Comparison of ENCODE assay signal across 15 cellular contexts in the genomic region with DNA sequence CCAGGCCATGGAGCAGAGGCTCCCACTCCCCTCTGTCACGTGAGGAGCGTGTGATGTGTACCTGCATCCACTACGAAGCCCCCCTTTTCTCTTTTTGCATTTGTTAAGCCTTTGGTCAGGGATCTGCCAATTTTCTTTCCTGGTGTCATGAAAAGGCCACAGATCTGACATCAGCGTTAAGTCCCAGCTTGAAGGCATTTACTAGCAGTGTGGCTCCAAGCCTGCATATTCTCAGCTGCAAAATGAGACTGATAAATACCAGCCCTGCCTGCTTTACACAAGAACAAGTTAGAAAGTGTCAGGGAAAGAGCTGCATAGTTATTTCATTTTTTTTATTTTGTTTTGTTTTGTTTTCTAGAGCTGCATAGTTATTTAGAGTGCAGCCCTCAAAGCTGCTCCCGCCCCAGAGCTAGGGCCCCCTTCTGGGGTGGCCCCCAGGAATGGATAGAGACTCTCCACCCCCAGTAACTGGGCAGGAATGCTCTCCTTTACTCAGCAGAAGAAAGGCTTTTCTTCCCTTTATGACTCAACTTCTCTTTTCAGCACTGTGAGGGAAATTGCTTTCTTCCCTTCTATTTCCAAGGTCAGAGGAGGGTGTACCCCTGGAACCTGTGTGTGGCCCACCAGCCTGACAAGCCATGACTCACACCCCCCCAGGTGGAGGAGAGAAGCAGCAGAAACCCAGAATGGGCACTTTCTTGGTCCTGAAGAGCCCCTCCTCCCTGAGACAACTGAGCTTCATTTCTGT. TPM values are rescaled to one million over a fixed set of nuclear protein-coding genes. Genes with fewer than 3 reads are reported as not detected.
DNase-seq lines count a peak whose midpoint lies in the region; ATAC-seq, FAIRE-seq and TF ChIP-seq lines count a peak whose summit lies in the region.
"Had no signal": no experiment of that assay in that cellular context is flagged by ENCODE, and none has a peak within 500 bp of the region (broad histone marks: within the 10 kb centered on the region; RNA-seq: fewer than 3 reads in every experiment).

No MANE protein-coding gene starts in this region.

- H3K9ac ChIP-seq in astrocyte (ENCODE audit: low read length) = no peak overlapping the region

- H3K27me3 Mint-ChIP-seq in astrocyte (ENCODE audit: low read depth, unreplicated experiment) = peaks cover 35% of the 10 kb centered on the region
- H3K27me3 Mint-ChIP-seq in type B pancreatic cell = peaks cover 58% of the 10 kb centered on the region
- H3K27me3 Mint-ChIP-seq: activated naive CD8-positive, alpha-beta T cell had no signal

- H3K4me1 ChIP-seq in cardiac muscle cell (ENCODE audit: low read depth) (peaks cover 33% of the 10 kb centered on the region), astrocyte (ENCODE audit: insufficient read depth, low read length) (peaks cover 24% of the 10 kb centered on the region), right atrium auricular region (peaks cover 0 to 50% of the 10 kb centered on the region in 2 donors)

- DNase-seq in cardiac muscle cell (ENCODE audit: low read depth in 1 of 2, low spot score in 1 of 2) (peak; percentile 18 to 61), left cardiac atrium (no peak), astrocyte (ENCODE audit: low read depth) (no peak), right atrium auricular region (ENCODE audit: low spot score) (no peak), type B pancreatic cell (ENCODE audit: extremely low spot score, unreplicated experiment) (no peak), NCI-H187 treated with DMSO at 0.1 percent for 48 hours (lab: John Stamatoyannopoulos, UW) (no peak), DMS153 (lab: John Stamatoyannopoulos, UW) (no peak)
- DNase-seq: DND-41, left colon, NCI-H1417 treated with DMSO at 0.1 percent for 48 hours, NCI-H526 had no signal

- no peak overlapping the region for H2AFZ ChIP-seq in astrocyte (ENCODE audit: low read depth, low read length)

- H3K4me3 Mint-ChIP-seq in astrocyte (ENCODE audit: unreplicated experiment) = peak overlapping the region; percentile 25
- peak overlapping the region; percentile 76 for H3K4me3 Mint-ChIP-seq in type B pancreatic cell
- H3K4me3 Mint-ChIP-seq: activated naive CD8-positive, alpha-beta T cell had no signal

- no peak for ATAC-seq in left cardiac atrium
- no peak for ATAC-seq in HG02852 (IDR thresholded peaks at IDR 0.05; ENCODE audit: unreplicated experiment)
- ATAC-seq: HepG2, left colon had no signal

- H3K36me3 ChIP-seq in cardiac muscle cell (no peaks in the 10 kb centered on the region), astrocyte (ENCODE audit: insufficient read depth, low read length) (no peaks in the 10 kb centered on the region), right atrium auricular region (no peaks in the 10 kb centered on the region)

- no peaks in the 10 kb centered on the region for H4K20me1 ChIP-seq in astrocyte (ENCODE audit: insufficient read depth, low read length)

- intact Hi-C loops in left cardiac atrium (cut with DNase I) = no loop called here

- H3K36me3 Mint-ChIP-seq in astrocyte (ENCODE audit: low read depth, unreplicated experiment) = peaks cover 2% of the 10 kb centered on the region
- no peaks in the 10 kb centered on the region for H3K36me3 Mint-ChIP-seq in type B pancreatic cell

- H3K27me3 ChIP-seq in cardiac muscle cell = peaks cover 39% of the 10 kb centered on the region
- H3K27me3 ChIP-seq in astrocyte (ENCODE audit: insufficient read depth, low read length) = peaks cover 36% of the 10 kb centered on the region
- H3K27me3 ChIP-seq in right atrium auricular region = peaks cover 0 to 11% of the 10 kb centered on the region in 2 donors

- no peaks in the 10 kb centered on the region for H3K9me3 ChIP-seq in cardiac muscle cell (ENCODE audit: low read depth)
- no peaks in the 10 kb centered on the region for H3K9me3 ChIP-seq in astrocyte (ENCODE audit: insufficient read depth, low read depth, low read length)
- H3K9me3 ChIP-seq in right atrium auricular region = no peaks in the 10 kb centered on the region

- no peaks in the 10 kb centered on the region for H3K9me3 Mint-ChIP-seq in astrocyte (ENCODE audit: unreplicated experiment)
- H3K9me3 Mint-ChIP-seq in type B pancreatic cell = no peaks in the 10 kb centered on the region

- no peak for TF ChIP-seq CTCF in cardiac muscle cell (IDR thresholded peaks at IDR 0.05; ENCODE audit: low read depth, low read length)
- TF ChIP-seq CTCF in astrocyte (IDR thresholded peaks at IDR 0.05; ENCODE audit: insufficient read depth, low read depth, low read length) = no peak
- TF ChIP-seq CTCF in right atrium auricular region (IDR thresholded peaks at IDR 0.05) = no peak
- no peak for TF ChIP-seq CTCF in type B pancreatic cell (conservative IDR thresholded peaks at IDR 0.05)

- FAIRE-seq in astrocyte (lab: Jason Lieb, UNC) = peak; percentile 13
- FAIRE-seq: HepG2 had no signal

- peak overlapping the region; percentile 46 for H3K4me2 ChIP-seq in astrocyte (ENCODE audit: low read length)

- H3K27ac ChIP-seq in cardiac muscle cell (peak overlapping the region; percentile 90), astrocyte (ENCODE audit: low read depth, low read length) (no peak overlapping the region), right atrium auricular region (peak overlapping the region; percentile 64 to 66)

- H3K79me2 ChIP-seq in astrocyte (ENCODE audit: insufficient read depth, low read length) = no peaks in the 10 kb centered on the region

- H3K4me3 ChIP-seq in cardiac muscle cell (no peak overlapping the region), astrocyte (ENCODE audit: insufficient read depth, low read depth, low read length) (no peak overlapping the region), right atrium auricular region (no peak overlapping the region)

- H3K27ac Mint-ChIP-seq in astrocyte (ENCODE audit: unreplicated experiment) (peak overlapping the region; percentile 53), type B pancreatic cell (peak overlapping the region; percentile 61)
- H3K27ac Mint-ChIP-seq: activated naive CD8-positive, alpha-beta T cell had no signal

- H3K4me1 Mint-ChIP-seq in astrocyte (ENCODE audit: low read depth, unreplicated experiment) (peaks cover 18% of the 10 kb centered on the region), type B pancreatic cell (ENCODE audit: unreplicated experiment) (peaks cover 26% of the 10 kb centered on the region)

RNA-seq across cellular contexts. Expression of gene ANKRD63, which starts 2.5 kb away (rescaled TPM):
- 24.4 and 104 TPM in 2 replicates for total RNA-seq in cardiac muscle cell
- polyA plus RNA-seq in cardiac muscle cell = 13.7 and 45.7 TPM in 2 replicates
- total RNA-seq in left cardiac atrium = under 1 TPM in 1 of 2 donors, not detected in 1; 0.65 TPM
- not detected in 2 replicates for total RNA-seq in astrocyte
- 1 to 10 TPM in 1 of 2 donors, under 1 TPM in 1; 0.44 to 1.3 TPM for total RNA-seq in right atrium auricular region
- total RNA-seq in type B pancreatic cell (ENCODE audit: low replicate concordance) = 0.98 and 1.5 TPM in 2 replicates
- total RNA-seq: HepG2, left colon, urinary bladder had no signal
- polyA plus RNA-seq: HepG2, urinary bladder had no signal

RNA-seq across cellular contexts. Expression of gene PLCB2, which starts 22.4 kb away (rescaled TPM):
- total RNA-seq in cardiac muscle cell (16.9 and 41.2 TPM in 2 replicates), left cardiac atrium (10 to 100 TPM in 1 of 2 donors, 1 to 10 TPM in 1; 8.4 to 13.5 TPM), astrocyte (1.7 and 3.7 TPM in 2 replicates), right atrium auricular region (1 to 10 TPM; 1.9 to 8.4 TPM), type B pancreatic cell (ENCODE audit: low replicate concordance) (0.71 and 5.8 TPM in 2 replicates)
- 28.3 and 45.9 TPM in 2 replicates for polyA plus RNA-seq in cardiac muscle cell
- total RNA-seq: HepG2 had no signal

RNA-seq across cellular contexts. Expression of gene INAFM2, which starts 38.2 kb away (rescaled TPM):
- 133 and 217 TPM in 2 replicates for total RNA-seq in cardiac muscle cell
- polyA plus RNA-seq in cardiac muscle cell = 186 and 330 TPM in 2 replicates
- 10 to 100 TPM; 53.4 to 76.6 TPM for total RNA-seq in left cardiac atrium
- 39.2 and 41.2 TPM in 2 replicates for total RNA-seq in astrocyte
- total RNA-seq in right atrium auricular region = 10 to 100 TPM; 45.5 to 48.9 TPM
- 12.3 and 23.6 TPM in 2 replicates for total RNA-seq in type B pancreatic cell (ENCODE audit: low replicate concordance)

RNA-seq across cellular contexts. Expression of gene PAK6, which starts 46.5 kb away (rescaled TPM):
- total RNA-seq in cardiac muscle cell (9.7 and 18.7 TPM in 2 replicates), left cardiac atrium (10 to 100 TPM in 1 of 2 donors, 1 to 10 TPM in 1; 6.8 to 10.1 TPM), astrocyte (0.38 and 1.1 TPM in 2 replicates), right atrium auricular region (10 to 100 TPM; 15.3 to 32.5 TPM), type B pancreatic cell (ENCODE audit: low replicate concordance) (7.8 and 21.2 TPM in 2 replicates)
- polyA plus RNA-seq in cardiac muscle cell = 4.2 and 8.3 TPM in 2 replicates
- polyA plus RNA-seq: HepG2 had no signal

RNA-seq across cellular contexts. Expression of gene CCDC9B, which starts 55.4 kb away (rescaled TPM):
- total RNA-seq in cardiac muscle cell (8.2 and 9.6 TPM in 2 replicates), left cardiac atrium (10 to 100 TPM; 72.1 to 83.8 TPM), astrocyte (9.8 and 10.1 TPM in 2 replicates), right atrium auricular region (10 to 100 TPM; 31.8 to 32.2 TPM), type B pancreatic cell (ENCODE audit: low replicate concordance) (1.6 and 2.4 TPM in 2 replicates)
- 12.5 and 14.6 TPM in 2 replicates for polyA plus RNA-seq in cardiac muscle cell

Comparison
In these comparisons a context has a peak if more than half of its experiments do, and no peak if none do; other contexts are left out.
1. DNase-seq: peak in cardiac muscle cell (2 of 2); none in left cardiac atrium (single experiment), astrocyte (single experiment), right atrium auricular region (single experiment), type B pancreatic cell (single experiment), NCI-H187 treated with DMSO at 0.1 percent for 48 hours (single experiment) and DMS153 (single experiment).
2. RNA of gene ANKRD63, which starts 2.5 kb away (total RNA-seq): 24.4 to 104 TPM in cardiac muscle cell; 0.98 to 1.5 TPM in type B pancreatic cell, 0.44 to 1.3 TPM in right atrium auricular region, 0.65 TPM in left cardiac atrium and not detected in astrocyte; every median in the first group is over 10 times any median in the second.